Comparison of ENCODE assay signal across 10 cellular contexts in genomic region chr16:85254921-85255320, GRCh38.
"Had no signal": no experiment of that assay in that cellular context is flagged by ENCODE, and none has a peak within 500 bp of the region (broad histone marks: within the 10 kb centered on the region; RNA-seq: fewer than 3 reads in every experiment).

No MANE protein-coding gene starts in this region.

- H3K36me3 ChIP-seq: HAP-1 had no signal

- H3K4me3 ChIP-seq: GM23248, GM23338, HAP-1 had no signal

- H3K4me1 ChIP-seq: HAP-1 had no signal

- H3K9ac ChIP-seq: GM23248 had no signal

- H3K9me3 ChIP-seq: HAP-1 had no signal

- ATAC-seq: GM23338, HCT116 had no signal

- H3K27ac Mint-ChIP-seq: GM23338, HFFc6 had no signal

- H3K4me2 ChIP-seq: GM23338 had no signal

- H3K4me3 Mint-ChIP-seq: GM23338, H9, HFFc6 had no signal

- FAIRE-seq: H1, H54 had no signal

- H3K27ac ChIP-seq: GM23248 had no signal

- H2AFZ ChIP-seq: GM23248, GM23338 had no signal

- H3K9me3 Mint-ChIP-seq: GM23338, H9, HFFc6 had no signal

- DNase-seq: GM23248, GOT3, H9, HCEC 1CT, HFFc6 had no signal
